Comparison of ENCODE assay signal across 1 cellular context in genomic region chr14:32620303-32620702, GRCh38.
TF ChIP-seq lines count a peak whose summit lies in the region.

No MANE protein-coding gene starts in this region.

TF ChIP-seq in GM23338, 12 proteins besides CTCF, POLR2A, EP300 and RAD21 (continued from another document):
- TF ChIP-seq ZNF462 (CRISPR knock-in tag; IDR thresholded peaks at IDR 0.05) (no peak), POLR2AphosphoS5 (IDR thresholded peaks at IDR 0.05; ENCODE audit: low read depth) (no peak), REST (IDR thresholded peaks at IDR 0.05; ENCODE audit: unreplicated experiment) (no peak), CREB1 (CRISPR knock-in tag; IDR thresholded peaks at IDR 0.05; ENCODE audit: low read depth) (no peak), EZH2 (IDR thresholded peaks at IDR 0.05; ENCODE audit: low read depth, unreplicated experiment) (no peak)
